26 cellular contexts compared by ENCODE assay signal in genomic region chr2:130381145-130381544, GRCh38.
"Had no signal": no experiment of that assay in that cellular context is flagged by ENCODE, and none has a peak within 500 bp of the region (broad histone marks: within the 10 kb centered on the region; RNA-seq: fewer than 3 reads in every experiment).

No MANE protein-coding gene starts in this region.

- FAIRE-seq: astrocyte, endothelial cell of umbilical vein, kidney, small intestine had no signal

- H3K4me3 ChIP-seq: stomach, suprapubic skin, tibial artery, upper lobe of right lung had no signal

- H3K27ac ChIP-seq: brain microvascular endothelial cell, stomach, suprapubic skin, tibial artery, upper lobe of right lung had no signal

- H3K36me3 ChIP-seq: brain microvascular endothelial cell, suprapubic skin, upper lobe of right lung had no signal

- H3K4me3 Mint-ChIP-seq: activated CD4-positive, alpha-beta memory T cell treated with anti-CD3 and anti-CD28 coated beads, Interleukin-2, amount 10 ng/mL, durations not matched to agents 7 days and 5 days; activated CD4-positive, alpha-beta T cell treated with anti-CD3 and anti-CD28 coated beads, Interleukin-2, amount 10 ng/mL, durations not matched to agents 7 days and 5 days; activated naive CD4-positive, alpha-beta T cell treated with anti-CD3 and anti-CD28 coated beads, Interleukin-2, amount 10 ng/mL, durations not matched to agents 7 days and 5 days; activated naive CD8-positive, alpha-beta T cell treated with anti-CD3 and anti-CD28 coated beads, Interleukin-2, amount 10 ng/mL, durations not matched to agents 7 days and 5 days; activated T-helper 1 cell treated with anti-CD3 and anti-CD28 coated beads, Interleukin-12 subunit alpha, Interleukin-12 subunit beta, Interleukin-2, Interleukin-4 antibody, amounts not matched to agents 30 ng/mL and 10 ng/mL and 1 ng/mL, durations not matched to agents 14 hours and 24 hours and 36 hours; naive thymus-derived CD8-positive, alpha-beta T cell; stimulated activated effector memory CD8-positive, alpha-beta T cell treated with anti-CD3 and anti-CD28 coated beads, Interleukin-12 subunit alpha, Interleukin-12 subunit beta, amount 100 ng/mL, for 72 hours; WTC11 had no signal

- ATAC-seq: naive thymus-derived CD8-positive, alpha-beta T cell; sciatic nerve; stimulated activated effector memory CD8-positive, alpha-beta T cell treated with anti-CD3 and anti-CD28 coated beads, Interleukin-12 subunit alpha, Interleukin-12 subunit beta, amount 100 ng/mL, for 72 hours; upper lobe of right lung; WTC11 had no signal

- H3K4me1 ChIP-seq: suprapubic skin, tibial artery had no signal

- DNase-seq: activated CD4-positive, alpha-beta memory T cell treated with anti-CD3 and anti-CD28 coated beads, Interleukin-2, amount 10 ng/mL, durations not matched to agents 7 days and 5 days; activated CD4-positive, alpha-beta T cell treated with anti-CD3 and anti-CD28 coated beads for 1 hour; activated CD4-positive, alpha-beta T cell treated with anti-CD3 and anti-CD28 coated beads, Interleukin-2, amount 10 ng/mL, durations not matched to agents 7 days and 5 days; activated gamma-delta T cell; activated naive CD4-positive, alpha-beta T cell treated with anti-CD3 and anti-CD28 coated beads, Interleukin-2, amount 10 ng/mL, durations not matched to agents 7 days and 5 days; activated naive CD8-positive, alpha-beta T cell treated with anti-CD3 and anti-CD28 coated beads, Interleukin-2, amount 10 ng/mL, durations not matched to agents 7 days and 5 days; amniotic stem cell; brain microvascular endothelial cell; caudate nucleus; foreskin fibroblast; hippocampal formation; naive thymus-derived CD8-positive, alpha-beta T cell; small intestine; stimulated activated CD4-positive, alpha-beta T cell treated with anti-CD3 and anti-CD28 coated beads, Interleukin-4, amount 100 ng/mL, for 24 hours; stomach; T-helper 2 cell; tibial artery; upper lobe of right lung had no signal

- H3K27me3 Mint-ChIP-seq: activated CD4-positive, alpha-beta memory T cell treated with anti-CD3 and anti-CD28 coated beads, Interleukin-2, amount 10 ng/mL, durations not matched to agents 7 days and 5 days; activated CD4-positive, alpha-beta T cell treated with anti-CD3 and anti-CD28 coated beads, Interleukin-2, amount 10 ng/mL, durations not matched to agents 7 days and 5 days; activated naive CD4-positive, alpha-beta T cell treated with anti-CD3 and anti-CD28 coated beads, Interleukin-2, amount 10 ng/mL, durations not matched to agents 7 days and 5 days; activated naive CD8-positive, alpha-beta T cell treated with anti-CD3 and anti-CD28 coated beads, Interleukin-2, amount 10 ng/mL, durations not matched to agents 7 days and 5 days; naive thymus-derived CD8-positive, alpha-beta T cell had no signal

- H3K27ac Mint-ChIP-seq: activated CD4-positive, alpha-beta memory T cell treated with anti-CD3 and anti-CD28 coated beads, Interleukin-2, amount 10 ng/mL, durations not matched to agents 7 days and 5 days; activated naive CD8-positive, alpha-beta T cell treated with anti-CD3 and anti-CD28 coated beads, Interleukin-2, amount 10 ng/mL, durations not matched to agents 7 days and 5 days; activated T-helper 1 cell treated with anti-CD3 and anti-CD28 coated beads, Interleukin-12 subunit alpha, Interleukin-12 subunit beta, Interleukin-2, Interleukin-4 antibody, amounts not matched to agents 30 ng/mL and 10 ng/mL and 1 ng/mL, durations not matched to agents 14 hours and 24 hours and 36 hours; WTC11 had no signal

- H3K27me3 ChIP-seq: brain microvascular endothelial cell, stomach, suprapubic skin, tibial artery, upper lobe of right lung had no signal

- H3K9me3 Mint-ChIP-seq: activated CD4-positive, alpha-beta memory T cell treated with anti-CD3 and anti-CD28 coated beads, Interleukin-2, amount 10 ng/mL, durations not matched to agents 7 days and 5 days; activated CD4-positive, alpha-beta T cell treated with anti-CD3 and anti-CD28 coated beads, Interleukin-2, amount 10 ng/mL, durations not matched to agents 7 days and 5 days; activated naive CD4-positive, alpha-beta T cell treated with anti-CD3 and anti-CD28 coated beads, Interleukin-2, amount 10 ng/mL, durations not matched to agents 7 days and 5 days; activated naive CD8-positive, alpha-beta T cell treated with anti-CD3 and anti-CD28 coated beads, Interleukin-2, amount 10 ng/mL, durations not matched to agents 7 days and 5 days; activated T-helper 1 cell treated with anti-CD3 and anti-CD28 coated beads, Interleukin-12 subunit alpha, Interleukin-12 subunit beta, Interleukin-2, Interleukin-4 antibody, amounts not matched to agents 30 ng/mL and 10 ng/mL and 1 ng/mL, durations not matched to agents 14 hours and 24 hours and 36 hours; naive thymus-derived CD8-positive, alpha-beta T cell; stimulated activated effector memory CD8-positive, alpha-beta T cell treated with anti-CD3 and anti-CD28 coated beads, Interleukin-12 subunit alpha, Interleukin-12 subunit beta, amount 100 ng/mL, for 72 hours had no signal

- H3K9me3 ChIP-seq: stomach, suprapubic skin, tibial artery, upper lobe of right lung had no signal
